In genomic region chr18:48136544-48137353, GRCh38 we compare ENCODE assay signal across 7 cellular contexts.
DNase-seq lines count a peak whose midpoint lies in the region; ATAC-seq and TF ChIP-seq lines count a peak whose summit lies in the region.

No MANE protein-coding gene starts in this region.

- dilution Hi-C loops in IMR-90 (cut with HindIII; ENCODE audit: low sequenced_read_pairs, unreplicated experiment) = no loop called here

- no peaks in the 10 kb centered on the region for H3K36me3 Mint-ChIP-seq in stimulated activated naive B cell treated with anti-CD40 and anti-IgM and Interleukin-4, amounts not matched to agents 10 μg/mL and 1 μg/mL and 100 μg/mL, for 72 hours

- H2AK9ac ChIP-seq in IMR-90 (replicated peaks; ENCODE audit: low read depth, low read length, poor library complexity) = no peak overlapping the region

- no peaks in the 10 kb centered on the region; the same call in 1 of the 2 replicates for H4K20me1 ChIP-seq in IMR-90 (ENCODE audit: insufficient read depth, low read length)

- WGBS in IMR-90 (ENCODE audit: extremely low coverage in 2 of 2, insufficient read length in 1 of 2), 2 experiments = 1% methylated on average over 24 of the region's 73 CpGs; no CpG with 5 or more reads in 1 of the 2 experiments

- H3K4me1 Mint-ChIP-seq in stimulated activated naive B cell treated with anti-CD40 and anti-IgM and Interleukin-4, amounts not matched to agents 10 μg/mL and 1 μg/mL and 100 μg/mL, for 72 hours = peaks cover 0 to 12% of the 10 kb centered on the region in 2 donors

- H3K18ac ChIP-seq in IMR-90 (ENCODE audit: low read depth, low read length) = no peak overlapping the region

- BruUV-seq in IMR-90 (replicated peaks; lab: Mats Ljungman, UMichigan) = no TSS peak

- no peak overlapping the region for H3K56ac ChIP-seq in IMR-90 (ENCODE audit: extremely low read depth, insufficient read depth, low read length)

- H4K91ac ChIP-seq in IMR-90 (ENCODE audit: insufficient read depth, low read depth, low read length) = no peak overlapping the region

- H3K27me3 Mint-ChIP-seq in stimulated activated naive B cell treated with anti-CD40 and anti-IgM and Interleukin-4, amounts not matched to agents 10 μg/mL and 1 μg/mL and 100 μg/mL, for 72 hours = peaks cover 46 to 51% of the 10 kb centered on the region in 2 donors

- H2BK5ac ChIP-seq in IMR-90 (ENCODE audit: low read depth, low read length, poor library complexity, severe bottlenecking) = no peak overlapping the region

- no peak for ATAC-seq in IMR-90 (ENCODE audit: low read depth)
- ATAC-seq in stimulated activated naive B cell treated with anti-CD40 and anti-IgM and Interleukin-4, amounts not matched to agents 10 μg/mL and 1 μg/mL and 100 μg/mL, for 72 hours (replicated peaks) = no peak
- no peak for ATAC-seq in HG03159 (IDR thresholded peaks at IDR 0.05; ENCODE audit: unreplicated experiment)

- intact Hi-C loops in IMR-90 (cut with micrococcal nuclease) = no loop called here

- peak overlapping the region; percentile 28 for H3K27ac Mint-ChIP-seq in stimulated activated naive B cell treated with anti-CD40 and anti-IgM and Interleukin-4, amounts not matched to agents 10 μg/mL and 1 μg/mL and 100 μg/mL, for 72 hours

- no peak for TF ChIP-seq POLR2A in IMR-90 (IDR thresholded peaks at IDR 0.05; ENCODE audit: low read depth, low read length)

- H3K14ac ChIP-seq in IMR-90 (replicated peaks; ENCODE audit: low read depth, low read length) = no peak overlapping the region

- no peaks in the 10 kb centered on the region for H3K79me1 ChIP-seq in IMR-90 (ENCODE audit: low read depth in 1 of 2, low read length in 2 of 2)

- no peaks in the 10 kb centered on the region for H3K9me3 ChIP-seq in IMR-90 (ENCODE audit: control insufficient read depth, insufficient read depth, low read length)
- no peaks in the 10 kb centered on the region for H3K9me3 ChIP-seq in adipocyte (ENCODE audit: control insufficient read depth, low read length)

- POLR2A ChIA-PET in IMR-90 (lab: Charles Lee; ENCODE audit: unreplicated experiment) = no interaction called here

- no peak overlapping the region for H3K4ac ChIP-seq in IMR-90 (ENCODE audit: low read depth, low read length)

- H4K8ac ChIP-seq in IMR-90 (ENCODE audit: low read depth in 2 of 2, low read length in 2 of 2) = no peak overlapping the region

- in situ Hi-C loops in IMR-90 (cut with MboI; ENCODE audit: low sequenced_read_pairs) = no loop called here

- H3K4me2 ChIP-seq in IMR-90 (ENCODE audit: low read depth, low read length) = no peak overlapping the region; the same call in 1 of the 2 replicates

- no peaks in the 10 kb centered on the region for H3K9me1 ChIP-seq in IMR-90 (ENCODE audit: insufficient read depth, low read length)

- no peaks in the 10 kb centered on the region for H3K9me3 Mint-ChIP-seq in stimulated activated naive B cell treated with anti-CD40 and anti-IgM and Interleukin-4, amounts not matched to agents 10 μg/mL and 1 μg/mL and 100 μg/mL, for 72 hours

- H4K5ac ChIP-seq in IMR-90 (ENCODE audit: low read depth, low read length) = no peak overlapping the region

- no peak overlapping the region for H2BK120ac ChIP-seq in IMR-90 (ENCODE audit: low read depth, low read length)

- peak overlapping the region; percentile 29 for H2AFZ ChIP-seq in IMR-90 (replicated peaks; ENCODE audit: low read length, poor library complexity)

- H3K4me3 ChIP-seq in IMR-90 (ENCODE audit: insufficient read depth, low read depth, low read length) = no peak overlapping the region
- peak overlapping the region; percentile 77 for H3K4me3 ChIP-seq in adipocyte (ENCODE audit: low read length)

- H2BK20ac ChIP-seq in IMR-90 (ENCODE audit: low read depth, low read length) = no peak overlapping the region

- H3K36me3 ChIP-seq in IMR-90 (ENCODE audit: control insufficient read depth, insufficient read depth, low read length) = no peaks in the 10 kb centered on the region
- H3K36me3 ChIP-seq in adipocyte (ENCODE audit: control insufficient read depth, insufficient read depth, low read length, severe bottlenecking) = no peaks in the 10 kb centered on the region

- no peak overlapping the region for H3K9ac ChIP-seq in IMR-90 (ENCODE audit: low read depth, low read length)
- H3K9ac ChIP-seq in adipocyte (ENCODE audit: low read length) = peak overlapping the region; percentile 45

- H2BK15ac ChIP-seq in IMR-90 (ENCODE audit: low read depth, low read length) = no peak overlapping the region

- no peak overlapping the region for H2AK5ac ChIP-seq in IMR-90 (ENCODE audit: low read depth, low read length)

- CTCF ChIA-PET in IMR-90 (lab: Yijun Ruan, JAX) = no interaction called here

- TF ChIP-seq CTCF in IMR-90 (conservative IDR thresholded peaks at IDR 0.05; ENCODE audit: low read depth, low read length) = no peak

- no peak overlapping the region for H3K27ac ChIP-seq in IMR-90 (ENCODE audit: insufficient read depth, low read length)

- no peak overlapping the region for H3K23ac ChIP-seq in IMR-90 (ENCODE audit: low read depth, low read length)

- TF ChIP-seq RAD21 in IMR-90 (IDR thresholded peaks at IDR 0.05; ENCODE audit: low read length) = no peak

- peak overlapping the region in 1 of 2 donors; percentile 17 for H3K4me3 Mint-ChIP-seq in stimulated activated naive B cell treated with anti-CD40 and anti-IgM and Interleukin-4, amounts not matched to agents 10 μg/mL and 1 μg/mL and 100 μg/mL, for 72 hours

- H3K27me3 ChIP-seq in IMR-90 (ENCODE audit: control insufficient read depth, insufficient read depth, low read length) (peaks cover 53% of the 10 kb centered on the region), adipocyte (replicated peaks; ENCODE audit: control insufficient read depth, insufficient read depth, low read length) (peaks cover 27% of the 10 kb centered on the region)

- DNase-seq in IMR-90 (no peak), adipocyte (ENCODE audit: low read depth) (peak; percentile 15), iPS-NIHi11 (ENCODE audit: low spot score) (peak; percentile 75), NCI-H128 (lab: John Stamatoyannopoulos, UW; ENCODE audit: unreplicated experiment) (no peak), T1000 (lab: John Stamatoyannopoulos, UW) (no peak)
- no peak for DNase-seq in stimulated activated naive B cell treated with anti-CD40 and anti-IgM and Interleukin-4, amounts not matched to agents 10 μg/mL and 1 μg/mL and 100 μg/mL, for 72 hours

- H3K4me1 ChIP-seq in IMR-90 (ENCODE audit: control insufficient read depth, insufficient read depth, low read length) = no peaks in the 10 kb centered on the region
- H3K4me1 ChIP-seq in adipocyte (ENCODE audit: control insufficient read depth, insufficient read depth, low read length) = peaks cover 16% of the 10 kb centered on the region

TF ChIP-seq in IMR-90, 13 proteins besides CTCF, POLR2A, EP300 and RAD21:
- TF ChIP-seq ELK1 (IDR thresholded peaks at IDR 0.05; ENCODE audit: borderline replicate concordance, low read depth, low read length) (no peak), CHD1 (IDR thresholded peaks at IDR 0.05; ENCODE audit: low read depth, low read length) (no peak), USF2 (IDR thresholded peaks at IDR 0.05; ENCODE audit: low read depth, low read length) (no peak), NFE2L2 (IDR thresholded peaks at IDR 0.05; ENCODE audit: low read depth, low read length) (no peak), RCOR1 (IDR thresholded peaks at IDR 0.05; ENCODE audit: insufficient replicate concordance, low read length) (no peak), SMC3 (IDR thresholded peaks at IDR 0.05; ENCODE audit: low read depth, low read length) (no peak), MAZ (IDR thresholded peaks at IDR 0.05; ENCODE audit: borderline replicate concordance, low read depth, low read length) (no peak), FOS (IDR thresholded peaks at IDR 0.05; ENCODE audit: low read depth, low read length) (no peak), BHLHE40 (IDR thresholded peaks at IDR 0.05; ENCODE audit: low read depth, low read length) (no peak), RFX5 (IDR thresholded peaks at IDR 0.05; ENCODE audit: low read depth, low read length) (no peak), MXI1 (IDR thresholded peaks at IDR 0.05; ENCODE audit: borderline replicate concordance, low read depth, low read length) (no peak), MAFK (IDR thresholded peaks at IDR 0.05; ENCODE audit: low read depth, low read length) (no peak), CEBPB (IDR thresholded peaks at IDR 0.05; ENCODE audit: low read depth, low read length) (no peak)
TF ChIP-seq in IMR-90: peak in this region for 0.

Comparison
In these comparisons a context has a peak if more than half of its experiments do, and no peak if none do; other contexts are left out.
1. DNase-seq: peak in adipocyte (single experiment) and iPS-NIHi11 (single experiment); none in IMR-90 (single experiment), stimulated activated naive B cell treated with anti-CD40 and anti-IgM and Interleukin-4, amounts not matched to agents 10 μg/mL and 1 μg/mL and 100 μg/mL, for 72 hours (single experiment), NCI-H128 (single experiment) and T1000 (single experiment).